Comparison of ENCODE assay signal across 17 cellular contexts in genomic region chr7:99665312-99665759, GRCh38. TPM values are rescaled to one million over a fixed set of nuclear protein-coding genes. Genes with fewer than 3 reads are reported as not detected.
"Had no signal": no experiment of that assay in that cellular context is flagged by ENCODE, and none has a peak within 500 bp of the region (broad histone marks: within the 10 kb centered on the region; RNA-seq: fewer than 3 reads in every experiment).

No MANE protein-coding gene starts in this region.

- H3K27me3 Mint-ChIP-seq: effector memory CD8-positive, alpha-beta T cell had no signal

- H3K4me3 Mint-ChIP-seq: effector memory CD8-positive, alpha-beta T cell; natural killer cell had no signal

- DNase-seq: activated CD4-positive, alpha-beta T cell treated with anti-CD3 and anti-CD28 coated beads for 1 hour; activated CD8-positive, alpha-beta memory T cell treated with anti-CD3 and anti-CD28 coated beads for 24 hours; activated CD8-positive, alpha-beta memory T cell treated with anti-CD3 and anti-CD28 coated beads, Interleukin-2, amount 50 U/mL, for 48 hours; activated naive CD4-positive, alpha-beta T cell treated with Interleukin-2 at 50 U/mL for 16 hours; amniotic stem cell; dermis blood vessel endothelial cell; effector memory CD8-positive, alpha-beta T cell; left cardiac atrium; lower lobe of right lung; natural killer cell; ovary; psoas muscle; right cardiac atrium; upper lobe of left lung had no signal

- H3K27ac Mint-ChIP-seq: effector memory CD8-positive, alpha-beta T cell; natural killer cell had no signal

- H3K4me1 ChIP-seq: lower lobe of right lung, psoas muscle, upper lobe of left lung had no signal

- H3K9me3 Mint-ChIP-seq: effector memory CD8-positive, alpha-beta T cell; natural killer cell had no signal

- H3K27ac ChIP-seq: lower lobe of right lung, ovary, psoas muscle, thoracic aorta, upper lobe of left lung had no signal

- ATAC-seq: effector memory CD8-positive, alpha-beta T cell; left cardiac atrium; psoas muscle had no signal

- H3K9me3 ChIP-seq: lower lobe of right lung, ovary, psoas muscle, thoracic aorta, upper lobe of left lung had no signal

- H3K27me3 ChIP-seq: ovary, upper lobe of left lung had no signal

- H3K36me3 ChIP-seq: ovary, thoracic aorta had no signal

- H3K4me3 ChIP-seq: lower lobe of right lung, ovary, psoas muscle, thoracic aorta, upper lobe of left lung had no signal

- H3K4me1 Mint-ChIP-seq: natural killer cell had no signal

RNA-seq across cellular contexts. Expression of gene CYP3A5, which starts 14.5 kb away (rescaled TPM):
- total RNA-seq: chondrocyte, dermis blood vessel endothelial cell, glomerular endothelial cell had no signal
